Comparison of ENCODE assay signal across 10 cellular contexts in the genomic region with DNA sequence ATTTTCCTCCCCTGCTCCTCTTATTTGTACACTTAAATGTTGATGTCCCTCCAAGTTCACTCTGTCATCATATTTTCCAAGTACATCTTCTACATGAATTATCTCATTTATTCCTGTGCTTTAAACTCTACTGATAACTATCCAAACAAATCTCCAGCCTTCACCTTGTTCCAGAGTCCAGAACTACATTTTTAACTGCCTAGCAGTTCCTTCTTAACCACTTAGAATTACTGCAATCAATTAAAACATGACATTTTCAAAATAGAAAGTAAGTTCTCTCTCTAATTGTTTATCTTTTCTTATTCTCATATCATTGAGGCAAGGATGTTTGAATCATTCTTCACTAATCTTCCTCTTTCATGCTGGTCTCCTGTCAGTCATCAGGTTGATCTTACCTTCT.
"Had no signal": no experiment of that assay in that cellular context is flagged by ENCODE, and none has a peak within 500 bp of the region (broad histone marks: within the 10 kb centered on the region; RNA-seq: fewer than 3 reads in every experiment).

No MANE protein-coding gene starts in this region.

- H2AFZ ChIP-seq: GM23248, GM23338 had no signal

- DNase-seq: GM23248, GOT3, H7, H9, HCEC 1CT, HFFc6 had no signal

- H3K27ac ChIP-seq: GM23248 had no signal

- H3K27ac Mint-ChIP-seq: GM23338, H9, HFFc6 had no signal

- H3K4me2 ChIP-seq: GM23338 had no signal

- H3K4me1 Mint-ChIP-seq: GM23338, H9 had no signal

- H3K4me3 ChIP-seq: GM23248, GM23338, HAP-1 had no signal

- FAIRE-seq: H1, H54 had no signal

- H3K9me3 ChIP-seq: HAP-1 had no signal

- H3K36me3 ChIP-seq: HAP-1 had no signal

- H3K9me3 Mint-ChIP-seq: GM23338, H9, HFFc6 had no signal

- H3K4me3 Mint-ChIP-seq: GM23338, H9, HFFc6 had no signal

- H3K9ac ChIP-seq: GM23248 had no signal
